In genomic region chr15:63615935-63616334, GRCh38 we compare ENCODE assay signal across 21 cellular contexts. TPM values are rescaled to one million over a fixed set of nuclear protein-coding genes. Genes with fewer than 3 reads are reported as not detected.
A peak's percentile ranks its signal among the peaks of the same experiment; 100 is the strongest.
DNase-seq lines count a peak whose midpoint lies in the region; ATAC-seq, FAIRE-seq and TF ChIP-seq lines count a peak whose summit lies in the region.
"Had no signal": no experiment of that assay in that cellular context is flagged by ENCODE, and none has a peak within 500 bp of the region (broad histone marks: within the 10 kb centered on the region; RNA-seq: fewer than 3 reads in every experiment).

No MANE protein-coding gene starts in this region.

- intact Hi-C loops in Calu3 (cut with micrococcal nuclease; ENCODE audit: unreplicated experiment) (no loop called here), PC-3 (cut with micrococcal nuclease) (no loop called here)

- H3K36me3 Mint-ChIP-seq in Calu3 (ENCODE audit: insufficient read depth, unreplicated experiment), result no peaks in the 10 kb centered on the region
- peaks cover 74% of the 10 kb centered on the region for H3K36me3 Mint-ChIP-seq in nephron (ENCODE audit: low read depth)

- H3K9me3 Mint-ChIP-seq in Calu3 (ENCODE audit: low read depth, unreplicated experiment) (no peaks in the 10 kb centered on the region), nephron (peaks cover 10% of the 10 kb centered on the region)
- H3K9me3 Mint-ChIP-seq: natural killer cell treated with Interleukin-12 subunit alpha and Interleukin-12 subunit beta and Interleukin-15 and Interleukin-18, amount 100 ng/mL, for 72 hours had no signal

- H3K4me3 ChIP-seq in PC-3 (ENCODE audit: low read length), result no peak overlapping the region
- H3K4me3 ChIP-seq: body of pancreas, suprapubic skin had no signal

- TF ChIP-seq POLR2A in GM12891 (IDR thresholded peaks at IDR 0.05; ENCODE audit: low read depth, low read length), result no peak

- H2AFZ ChIP-seq in PC-3 (ENCODE audit: low read length), result no peak overlapping the region

- TF ChIP-seq CTCF in Calu3 (IDR thresholded peaks at IDR 0.05; ENCODE audit: unreplicated experiment) (no peak), PC-3 (conservative IDR thresholded peaks at IDR 0.05; ENCODE audit: low read depth, low read length) (no peak), foreskin keratinocyte (conservative IDR thresholded peaks at IDR 0.05) (no peak), nephron (IDR thresholded peaks at IDR 0.05; ENCODE audit: unreplicated experiment in 3 of 3) (no peak)

- H3K27ac ChIP-seq in PC-3 (ENCODE audit: low read length), result no peak overlapping the region
- H3K27ac ChIP-seq in foreskin keratinocyte, result no peak overlapping the region
- H3K27ac ChIP-seq: body of pancreas, suprapubic skin had no signal

- CTCF ChIA-PET in Calu3 (lab: Charles Lee), result interaction anchor here (0.6 kb wide), 1 partner anchor 299 kb away, joined by 3 read pairs; no protein-coding TSS in a partner anchor
- CTCF ChIA-PET in PC-3 (lab: Charles Lee), result no interaction called here

- no peak for FAIRE-seq in GM12891 (lab: Jason Lieb, UNC)
- FAIRE-seq: G401.6 had no signal

- no peak overlapping the region for H3K4me3 Mint-ChIP-seq in Calu3 (ENCODE audit: low read depth, unreplicated experiment)
- no peak overlapping the region for H3K4me3 Mint-ChIP-seq in nephron
- H3K4me3 Mint-ChIP-seq: activated naive CD8-positive, alpha-beta T cell treated with anti-CD3 and anti-CD28 coated beads, Interleukin-2, amount 10 ng/mL, durations not matched to agents 7 days and 5 days; natural killer cell treated with Interleukin-12 subunit alpha and Interleukin-12 subunit beta and Interleukin-15 and Interleukin-18, amount 100 ng/mL, for 72 hours had no signal

- H3K4me1 ChIP-seq in PC-3 (ENCODE audit: insufficient read depth, low read length), result peaks cover 16% of the 10 kb centered on the region
- H3K4me1 ChIP-seq in foreskin keratinocyte, result peaks cover 9% of the 10 kb centered on the region

- ATAC-seq in PC-3 (peak; percentile 22; the same call in 1 of the 2 replicates), foreskin keratinocyte (peak; percentile 26), HG03565 (IDR thresholded peaks at IDR 0.05; ENCODE audit: unreplicated experiment) (no peak)
- ATAC-seq: body of pancreas; left cardiac atrium; natural killer cell treated with Interleukin-12 subunit alpha and Interleukin-12 subunit beta and Interleukin-15 and Interleukin-18, amount 100 ng/mL, for 72 hours had no signal

- no peaks in the 10 kb centered on the region for H3K79me2 ChIP-seq in PC-3 (ENCODE audit: low read length)

- H3F3A ChIP-seq in PC-3 (ENCODE audit: low read length, unreplicated experiment), result no peaks in the 10 kb centered on the region

- H3K9ac ChIP-seq in PC-3 (ENCODE audit: low read length), result no peak overlapping the region

- H4K20me1 ChIP-seq in PC-3 (ENCODE audit: low read length), result no peaks in the 10 kb centered on the region

- H3K4me1 Mint-ChIP-seq in Calu3 (ENCODE audit: low read depth, unreplicated experiment), result peaks cover 23% of the 10 kb centered on the region
- H3K4me1 Mint-ChIP-seq in nephron, result peaks cover 26% of the 10 kb centered on the region

- no peaks in the 10 kb centered on the region for H3K27me3 Mint-ChIP-seq in Calu3 (ENCODE audit: unreplicated experiment)
- H3K27me3 Mint-ChIP-seq in nephron (ENCODE audit: low read depth), result peaks cover 4% of the 10 kb centered on the region
- H3K27me3 Mint-ChIP-seq: activated naive CD8-positive, alpha-beta T cell treated with anti-CD3 and anti-CD28 coated beads, Interleukin-2, amount 10 ng/mL, durations not matched to agents 7 days and 5 days; natural killer cell treated with Interleukin-12 subunit alpha and Interleukin-12 subunit beta and Interleukin-15 and Interleukin-18, amount 100 ng/mL, for 72 hours had no signal

- DNase-seq in Calu3 (peak; percentile 22), PC-3 (peak; percentile 50), foreskin keratinocyte (peak in 1 of 2 donors; percentile 34), GM12891 (ENCODE audit: insufficient read length, low spot score) (no peak), HuH-7.5 (ENCODE audit: low spot score) (no peak)
- DNase-seq: activated naive CD8-positive, alpha-beta T cell treated with anti-CD3 and anti-CD28 coated beads, Interleukin-2, amount 10 ng/mL, durations not matched to agents 7 days and 5 days; body of pancreas; KG1; left cardiac atrium; midbrain; MV-4-11; NCI-H187; NCI-H82; SIG-M5; T-helper 1 cell had no signal

- H3K9me3 ChIP-seq in PC-3 (ENCODE audit: low read length), result no peaks in the 10 kb centered on the region
- H3K9me3 ChIP-seq: body of pancreas, suprapubic skin had no signal

- BruUV-seq in Calu3 (replicated peaks; lab: Mats Ljungman, UMichigan) (no TSS peak), PC-3 (replicated peaks; lab: Mats Ljungman, UMichigan) (no TSS peak)

- peak overlapping the region; percentile 36 for H3K4me2 ChIP-seq in PC-3 (ENCODE audit: low read length)

- H3K9me2 ChIP-seq in PC-3 (replicated peaks; ENCODE audit: low read length), result no peaks in the 10 kb centered on the region

- no peaks in the 10 kb centered on the region for H3K27me3 ChIP-seq in PC-3 (ENCODE audit: low read length)
- H3K27me3 ChIP-seq in foreskin keratinocyte, result no peaks in the 10 kb centered on the region
- H3K27me3 ChIP-seq: body of pancreas, suprapubic skin had no signal

- no peaks in the 10 kb centered on the region for H3K36me3 ChIP-seq in PC-3 (ENCODE audit: low read depth, low read length)

- H3K27ac Mint-ChIP-seq in Calu3 (ENCODE audit: unreplicated experiment), result peak overlapping the region; percentile 16
- H3K27ac Mint-ChIP-seq in nephron, result peak overlapping the region; percentile 14 to 52 (median 25)
- H3K27ac Mint-ChIP-seq: activated naive CD8-positive, alpha-beta T cell treated with anti-CD3 and anti-CD28 coated beads, Interleukin-2, amount 10 ng/mL, durations not matched to agents 7 days and 5 days; natural killer cell treated with Interleukin-12 subunit alpha and Interleukin-12 subunit beta and Interleukin-15 and Interleukin-18, amount 100 ng/mL, for 72 hours had no signal

- POLR2A ChIA-PET in PC-3 (lab: Charles Lee; ENCODE audit: unreplicated experiment), result no interaction called here

TF ChIP-seq in GM12891, 5 proteins besides CTCF, POLR2A, EP300 and RAD21:
- TF ChIP-seq POLR2AphosphoS5 (IDR thresholded peaks at IDR 0.05; ENCODE audit: low read depth, low read length) (no peak), SPI1 (IDR thresholded peaks at IDR 0.05; ENCODE audit: low read depth, low read length) (no peak), POU2F2 (IDR thresholded peaks at IDR 0.05; ENCODE audit: low read depth, low read length) (no peak), PAX5 (IDR thresholded peaks at IDR 0.05; ENCODE audit: insufficient read depth, low read length, severe bottlenecking) (no peak), TAF1 (IDR thresholded peaks at IDR 0.05; ENCODE audit: low read depth, low read length) (no peak)

RNA-seq across cellular contexts. Expression of gene FBXL22, which starts 18.7 kb away (rescaled TPM):
- total RNA-seq in Calu3 (2022), result 0.71 and 1.3 TPM in 2 replicates
- 0.46 and 2.0 TPM in 2 replicates for total RNA-seq in PC-3 (2014; rRNA removed)
- total RNA-seq in foreskin keratinocyte, result 0.03 and 0.21 TPM in 2 replicates
- 0.07 and 0.13 TPM in 2 replicates for polyA plus RNA-seq in foreskin keratinocyte
- polyA plus RNA-seq in GM12891 (2012; ENCODE audit: low read depth, missing spikeins), result 0.21 TPM
- total RNA-seq: body of pancreas, H4 had no signal

Comparison
In these comparisons a context has a peak if more than half of its experiments do, and no peak if none do; other contexts are left out.
1. DNase-seq: peak in Calu3 (single experiment) and PC-3 (single experiment); none in GM12891 (single experiment) and HuH-7.5 (single experiment).